Comparison of ENCODE assay signal across 8 cellular contexts in the genomic region with DNA sequence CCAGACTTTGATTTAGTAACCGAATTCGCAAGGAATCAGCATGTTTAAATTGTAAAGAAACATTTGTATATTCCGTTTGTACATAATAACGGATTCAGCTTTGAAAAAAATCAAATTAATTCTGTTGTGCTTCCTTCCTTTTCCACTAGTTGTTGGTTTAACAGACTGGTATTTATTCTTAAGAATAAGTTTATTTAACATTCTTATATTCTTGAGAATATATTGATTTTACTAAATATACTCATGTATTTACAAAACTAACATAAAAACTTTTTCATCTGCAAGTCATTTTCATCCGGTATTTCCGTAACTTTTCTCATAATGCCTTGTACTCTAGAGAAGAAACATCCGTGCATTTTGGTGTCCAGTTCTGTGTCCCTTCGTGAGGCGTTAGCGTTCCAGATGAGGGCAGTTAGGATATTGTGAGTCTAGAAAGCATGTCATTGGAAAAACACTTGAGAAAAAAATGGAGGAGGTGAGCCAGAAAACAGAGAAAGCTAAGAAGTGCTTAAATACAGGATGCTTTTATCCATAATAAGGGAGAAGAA. TPM values are rescaled to one million over a fixed set of nuclear protein-coding genes. Genes with fewer than 3 reads are reported as not detected.
A peak's percentile ranks its signal among the peaks of the same experiment; 100 is the strongest.
DNase-seq lines count a peak whose midpoint lies in the region; ATAC-seq and TF ChIP-seq lines count a peak whose summit lies in the region.

No MANE protein-coding gene starts in this region.

- peak; percentile 8 for TF ChIP-seq CTCF in GM12864 (IDR thresholded peaks at IDR 0.05; ENCODE audit: low read depth, low read length, missing control alignments)
- no peak for TF ChIP-seq CTCF in PC-3 (conservative IDR thresholded peaks at IDR 0.05; ENCODE audit: low read depth, low read length)
- TF ChIP-seq CTCF in epithelial cell of esophagus (IDR thresholded peaks at IDR 0.05; ENCODE audit: insufficient read depth, low read depth, low read length, missing control alignments): no peak
- no peak for TF ChIP-seq CTCF in osteocyte (IDR thresholded peaks at IDR 0.05)

- H3K36me3 Mint-ChIP-seq in osteocyte (ENCODE audit: unreplicated experiment): peaks cover 6% of the 10 kb centered on the region

- H3K36me3 ChIP-seq in PC-3 (ENCODE audit: low read depth, low read length): peaks cover 19% of the 10 kb centered on the region

- no peaks in the 10 kb centered on the region for H3F3A ChIP-seq in PC-3 (ENCODE audit: low read length, unreplicated experiment)

- no peak for ATAC-seq in PC-3
- ATAC-seq in GM19351 (IDR thresholded peaks at IDR 0.05; ENCODE audit: unreplicated experiment): no peak

- no peak overlapping the region for H2AFZ ChIP-seq in PC-3 (ENCODE audit: low read length)

- no peaks in the 10 kb centered on the region for H3K9me2 ChIP-seq in PC-3 (replicated peaks; ENCODE audit: low read length)

- H3K27ac ChIP-seq in PC-3 (ENCODE audit: low read length): no peak overlapping the region

- H4K20me1 ChIP-seq in PC-3 (ENCODE audit: low read length): peaks cover 41% of the 10 kb centered on the region

- H3K27ac Mint-ChIP-seq in osteocyte (ENCODE audit: unreplicated experiment): peak overlapping the region; percentile 88

- H3K4me3 ChIP-seq in GM12864 (ENCODE audit: low read depth, low read length) (peak overlapping the region; percentile 59), PC-3 (ENCODE audit: low read length) (peak overlapping the region; percentile 97), epithelial cell of esophagus (ENCODE audit: low read length) (peak overlapping the region; percentile 84)

- H3K4me3 Mint-ChIP-seq in osteocyte (ENCODE audit: unreplicated experiment): peak overlapping the region; percentile 84

- H3K79me2 ChIP-seq in PC-3 (ENCODE audit: low read length): peaks cover 62% of the 10 kb centered on the region

- H3K4me2 ChIP-seq in PC-3 (ENCODE audit: low read length): peak overlapping the region; percentile 94

- peaks cover 27% of the 10 kb centered on the region for H3K4me1 ChIP-seq in PC-3 (ENCODE audit: insufficient read depth, low read length)

- no peaks in the 10 kb centered on the region for H3K9me3 Mint-ChIP-seq in osteocyte (ENCODE audit: unreplicated experiment)

- no peaks in the 10 kb centered on the region for H3K27me3 Mint-ChIP-seq in osteocyte (ENCODE audit: unreplicated experiment)

- no peaks in the 10 kb centered on the region for H3K9me3 ChIP-seq in PC-3 (ENCODE audit: low read length)

- CTCF ChIA-PET in PC-3 (lab: Charles Lee): no interaction called here

- BruUV-seq in PC-3 (replicated peaks; lab: Mats Ljungman, UMichigan): no TSS peak

- POLR2A ChIA-PET in PC-3 (lab: Charles Lee; ENCODE audit: unreplicated experiment): no interaction called here

- intact Hi-C loops in PC-3 (cut with micrococcal nuclease) (no loop called here), head of caudate nucleus (cut with DNase I) (no loop called here)

- H3K4me1 Mint-ChIP-seq in osteocyte (ENCODE audit: unreplicated experiment): peaks cover 57% of the 10 kb centered on the region

- DNase-seq in GM12864 (ENCODE audit: low read depth): no peak
- peak; percentile 16 for DNase-seq in PC-3
- DNase-seq in epithelial cell of esophagus (ENCODE audit: low read depth): no peak
- DNase-seq in osteocyte (ENCODE audit: extremely low spot score, unreplicated experiment): no peak
- DNase-seq in stimulated activated CD4-positive, alpha-beta T cell treated with anti-CD3 and anti-CD28 coated beads, Interleukin-4, amount 100 ng/mL, for 1 hour: no peak
- no peak for DNase-seq in head of caudate nucleus
- DNase-seq in T-helper 9 cell: no peak

- H3K27me3 ChIP-seq in PC-3 (ENCODE audit: low read length): no peaks in the 10 kb centered on the region

- peak overlapping the region; percentile 93 for H3K9ac ChIP-seq in PC-3 (ENCODE audit: low read length)

RNA-seq across cellular contexts. Expression of a gene that starts 1.6 kb away (rescaled TPM):
- total RNA-seq in PC-3 (2014; rRNA removed) (92.2 and 114 TPM in 2 replicates), osteocyte (35.9 and 40.6 TPM in 2 replicates)

RNA-seq across cellular contexts. Expression of a gene that starts 16.1 kb away (rescaled TPM):
- 0.11 and 0.23 TPM in 2 replicates for total RNA-seq in PC-3 (2014; rRNA removed)
- total RNA-seq in osteocyte: 0.78 and 1.0 TPM in 2 replicates
